In the genomic region with DNA sequence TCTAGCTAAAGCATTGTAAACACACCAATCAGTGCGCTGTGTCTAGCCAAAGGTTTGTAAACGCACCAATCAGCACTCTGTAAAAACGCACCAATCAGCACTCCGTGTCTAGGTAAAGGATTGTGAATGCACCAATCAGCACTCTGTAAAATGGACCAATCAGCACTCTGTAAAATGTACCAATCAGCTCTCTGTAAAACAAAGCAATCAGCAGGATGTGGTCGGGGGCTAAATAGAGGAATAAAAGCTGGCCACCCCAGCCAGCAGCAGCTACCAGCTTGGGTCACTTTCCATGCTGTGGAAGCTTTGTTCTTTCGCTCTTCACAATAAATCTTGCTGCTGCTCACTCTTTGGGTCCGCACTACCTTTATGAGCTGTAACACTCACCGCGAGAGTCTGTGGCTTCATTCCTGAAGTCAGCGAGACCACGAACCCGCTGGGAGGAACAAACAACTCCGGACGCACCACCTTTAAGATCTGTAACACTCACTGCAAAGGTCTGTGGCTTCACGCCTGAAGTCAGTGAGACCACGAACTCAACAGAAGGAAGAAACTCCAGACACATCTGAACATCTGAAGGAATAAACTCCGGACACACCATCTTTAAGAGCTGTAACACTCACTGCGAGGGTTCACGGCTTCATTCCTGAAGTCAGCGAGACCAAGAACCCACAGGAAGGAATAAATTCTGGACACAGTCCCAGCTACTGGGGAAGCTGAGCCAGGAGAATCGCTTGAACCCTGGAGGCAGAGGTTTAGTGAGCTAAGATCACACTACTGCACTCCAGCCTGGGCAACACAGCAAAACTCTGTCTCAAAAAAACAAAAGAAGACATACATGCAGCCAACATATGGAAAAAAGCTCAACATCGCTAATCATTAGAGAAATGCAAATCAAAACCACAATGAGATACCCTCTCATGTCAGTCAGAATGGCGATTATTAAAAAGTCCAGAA, we compare ENCODE assay signal across 9 cellular contexts. TPM values are rescaled to one million over a fixed set of nuclear protein-coding genes. Genes with fewer than 3 reads are reported as not detected.
DNase-seq lines count a peak whose midpoint lies in the region; ATAC-seq lines count a peak whose summit lies in the region.
"Not testable (repeated sequence)": the region's sequence is repeated elsewhere in the genome, so short reads cannot be mapped to it uniquely, and the experiment has no call there.
"Had no signal": no experiment of that assay in that cellular context is flagged by ENCODE, and none has a peak within 500 bp of the region (broad histone marks: within the 10 kb centered on the region; RNA-seq: fewer than 3 reads in every experiment).

No MANE protein-coding gene starts in this region.

- POLR2A ChIA-PET in activated CD4-positive, alpha-beta T cell treated with anti-CD3 and anti-CD28 coated beads for 36 hours (lab: Charles Lee); activated CD8-positive, alpha-beta T cell treated with anti-CD3 and anti-CD28 coated beads, Interleukin-2, amount 10 ng/mL, durations not matched to agents 7 days and 5 days (lab: Charles Lee); naive thymus-derived CD4-positive, alpha-beta T cell (lab: Charles Lee): not testable (repeated sequence)

- H3K36me3 Mint-ChIP-seq in activated CD4-positive, alpha-beta T cell treated with anti-CD3 and anti-CD28 coated beads for 36 hours (ENCODE audit: low read depth); activated CD8-positive, alpha-beta T cell treated with anti-CD3 and anti-CD28 coated beads, Interleukin-2, amount 10 ng/mL, durations not matched to agents 7 days and 5 days (ENCODE audit: low read depth); activated T-helper 2 cell treated with anti-CD3 and anti-CD28 coated beads, Interferon-gamma antibody, Interleukin-2, Interleukin-4, amounts not matched to agents 10 μg/mL and 5 μg/mL and 100 μg/mL, durations not matched to agents 14 hours and 24 hours and 36 hours (ENCODE audit: low read depth); activated naive CD8-positive, alpha-beta T cell treated with anti-CD3 and anti-CD28 coated beads for 36 hours; naive thymus-derived CD4-positive, alpha-beta T cell; stimulated activated effector memory CD8-positive, alpha-beta T cell treated with anti-CD3 and anti-CD28 coated beads, Interleukin-12 subunit alpha, Interleukin-12 subunit beta, amount 100 ng/mL, for 72 hours: not testable (repeated sequence)

- not testable (repeated sequence) for H3K9me3 ChIP-seq in naive thymus-derived CD4-positive, alpha-beta T cell (ENCODE audit: control insufficient read depth in 2 of 3, low read length in 3 of 3)

- not testable (repeated sequence) for H3K9me3 Mint-ChIP-seq in activated CD4-positive, alpha-beta T cell treated with anti-CD3 and anti-CD28 coated beads for 36 hours (ENCODE audit: low read depth); activated CD8-positive, alpha-beta T cell treated with anti-CD3 and anti-CD28 coated beads, Interleukin-2, amount 10 ng/mL, durations not matched to agents 7 days and 5 days (ENCODE audit: insufficient read depth); activated T-helper 2 cell treated with anti-CD3 and anti-CD28 coated beads, Interferon-gamma antibody, Interleukin-2, Interleukin-4, amounts not matched to agents 10 μg/mL and 5 μg/mL and 100 μg/mL, durations not matched to agents 14 hours and 24 hours and 36 hours; activated naive CD8-positive, alpha-beta T cell treated with anti-CD3 and anti-CD28 coated beads for 36 hours; naive thymus-derived CD4-positive, alpha-beta T cell; stimulated activated effector memory CD8-positive, alpha-beta T cell treated with anti-CD3 and anti-CD28 coated beads, Interleukin-12 subunit alpha, Interleukin-12 subunit beta, amount 100 ng/mL, for 72 hours

- H3K27me3 Mint-ChIP-seq in activated CD4-positive, alpha-beta T cell treated with anti-CD3 and anti-CD28 coated beads for 36 hours; activated naive CD8-positive, alpha-beta T cell treated with anti-CD3 and anti-CD28 coated beads for 36 hours: not testable (repeated sequence)
- peaks cover 13% of the 10 kb centered on the region for H3K27me3 Mint-ChIP-seq in activated CD8-positive, alpha-beta T cell treated with anti-CD3 and anti-CD28 coated beads, Interleukin-2, amount 10 ng/mL, durations not matched to agents 7 days and 5 days (ENCODE audit: low read depth)
- H3K27me3 Mint-ChIP-seq in activated T-helper 2 cell treated with anti-CD3 and anti-CD28 coated beads, Interferon-gamma antibody, Interleukin-2, Interleukin-4, amounts not matched to agents 10 μg/mL and 5 μg/mL and 100 μg/mL, durations not matched to agents 14 hours and 24 hours and 36 hours (ENCODE audit: low read depth): peaks cover 13% of the 10 kb centered on the region
- H3K27me3 Mint-ChIP-seq in naive thymus-derived CD4-positive, alpha-beta T cell: peaks cover 0 to 19% (median 0%) of the 10 kb centered on the region in 5 donors

- not testable (repeated sequence) for H3K27me3 ChIP-seq in naive thymus-derived CD4-positive, alpha-beta T cell (ENCODE audit: control insufficient read depth in 2 of 2, insufficient read depth in 2 of 2, low read length in 2 of 2)

- intact Hi-C loops in activated CD4-positive, alpha-beta T cell treated with anti-CD3 and anti-CD28 coated beads for 36 hours (cut with DNase I, micrococcal nuclease); naive thymus-derived CD4-positive, alpha-beta T cell (cut with micrococcal nuclease): not testable (repeated sequence)
- intact Hi-C loops in activated T-helper 2 cell treated with anti-CD3 and anti-CD28 coated beads, Interferon-gamma antibody, Interleukin-2, Interleukin-4, amounts not matched to agents 10 μg/mL and 5 μg/mL and 100 μg/mL, durations not matched to agents 14 hours and 24 hours and 36 hours (cut with micrococcal nuclease): loop anchor here (10.0 kb wide), 1 partner anchor 257 kb away; no protein-coding TSS in a partner anchor

- peaks cover 0 to 13% of the 10 kb centered on the region in 2 donors for H3K4me1 ChIP-seq in naive thymus-derived CD4-positive, alpha-beta T cell (ENCODE audit: control insufficient read depth in 2 of 2, insufficient read depth in 2 of 2, low read length in 2 of 2)

- H3K27ac Mint-ChIP-seq in activated CD4-positive, alpha-beta T cell treated with anti-CD3 and anti-CD28 coated beads for 36 hours: peak overlapping the region; percentile 5
- H3K27ac Mint-ChIP-seq in activated CD8-positive, alpha-beta T cell treated with anti-CD3 and anti-CD28 coated beads, Interleukin-2, amount 10 ng/mL, durations not matched to agents 7 days and 5 days: peak overlapping the region; percentile 78
- not testable (repeated sequence) for H3K27ac Mint-ChIP-seq in activated T-helper 2 cell treated with anti-CD3 and anti-CD28 coated beads, Interferon-gamma antibody, Interleukin-2, Interleukin-4, amounts not matched to agents 10 μg/mL and 5 μg/mL and 100 μg/mL, durations not matched to agents 14 hours and 24 hours and 36 hours
- peak overlapping the region; percentile 39 for H3K27ac Mint-ChIP-seq in activated naive CD8-positive, alpha-beta T cell treated with anti-CD3 and anti-CD28 coated beads for 36 hours
- H3K27ac Mint-ChIP-seq in naive thymus-derived CD4-positive, alpha-beta T cell: peak overlapping the region in 4 of 9 donors; percentile 17 to 77 (median 36)
- H3K27ac Mint-ChIP-seq in stimulated activated effector memory CD8-positive, alpha-beta T cell treated with anti-CD3 and anti-CD28 coated beads, Interleukin-12 subunit alpha, Interleukin-12 subunit beta, amount 100 ng/mL, for 72 hours: peak overlapping the region; percentile 27

- H3K27ac ChIP-seq in naive thymus-derived CD4-positive, alpha-beta T cell (ENCODE audit: low read depth, low read length): not testable (repeated sequence)

- not testable (repeated sequence) for H3K36me3 ChIP-seq in naive thymus-derived CD4-positive, alpha-beta T cell (ENCODE audit: control insufficient read depth in 2 of 3, insufficient read depth in 3 of 3, low read length in 3 of 3)

- ATAC-seq in activated CD4-positive, alpha-beta T cell treated with anti-CD3 and anti-CD28 coated beads for 36 hours: peak; percentile 50
- peak; percentile 56 for ATAC-seq in activated CD8-positive, alpha-beta T cell treated with anti-CD3 and anti-CD28 coated beads, Interleukin-2, amount 10 ng/mL, durations not matched to agents 7 days and 5 days
- ATAC-seq in naive thymus-derived CD4-positive, alpha-beta T cell: not testable (repeated sequence)
- peak; percentile 25 for ATAC-seq in stimulated activated effector memory CD8-positive, alpha-beta T cell treated with anti-CD3 and anti-CD28 coated beads, Interleukin-12 subunit alpha, Interleukin-12 subunit beta, amount 100 ng/mL, for 72 hours

- not testable (repeated sequence) for H3K4me1 Mint-ChIP-seq in activated CD4-positive, alpha-beta T cell treated with anti-CD3 and anti-CD28 coated beads for 36 hours
- peaks cover 31% of the 10 kb centered on the region for H3K4me1 Mint-ChIP-seq in activated CD8-positive, alpha-beta T cell treated with anti-CD3 and anti-CD28 coated beads, Interleukin-2, amount 10 ng/mL, durations not matched to agents 7 days and 5 days (ENCODE audit: low read depth)
- H3K4me1 Mint-ChIP-seq in activated T-helper 2 cell treated with anti-CD3 and anti-CD28 coated beads, Interferon-gamma antibody, Interleukin-2, Interleukin-4, amounts not matched to agents 10 μg/mL and 5 μg/mL and 100 μg/mL, durations not matched to agents 14 hours and 24 hours and 36 hours (ENCODE audit: low read depth): peaks cover 23% of the 10 kb centered on the region
- peaks cover 27% of the 10 kb centered on the region for H3K4me1 Mint-ChIP-seq in activated naive CD8-positive, alpha-beta T cell treated with anti-CD3 and anti-CD28 coated beads for 36 hours
- peaks cover 5 to 26% (median 8%) of the 10 kb centered on the region in 7 donors for H3K4me1 Mint-ChIP-seq in naive thymus-derived CD4-positive, alpha-beta T cell
- H3K4me1 Mint-ChIP-seq in stimulated activated effector memory CD8-positive, alpha-beta T cell treated with anti-CD3 and anti-CD28 coated beads, Interleukin-12 subunit alpha, Interleukin-12 subunit beta, amount 100 ng/mL, for 72 hours: peaks cover 24% of the 10 kb centered on the region

- CTCF ChIA-PET in activated CD4-positive, alpha-beta T cell treated with anti-CD3 and anti-CD28 coated beads for 36 hours (lab: Charles Lee): interaction anchor here (0.7 to 1.8 kb wide), 3 partner anchors 17 to 323 kb away, joined by 3 to 5 read pairs (median 4); no protein-coding TSS in a partner anchor
- CTCF ChIA-PET in activated CD8-positive, alpha-beta T cell treated with anti-CD3 and anti-CD28 coated beads, Interleukin-2, amount 10 ng/mL, durations not matched to agents 7 days and 5 days (lab: Charles Lee): interaction anchor here (0.7 to 1.9 kb wide), 4 partner anchors 17 to 214 kb away, joined by 3 to 6 read pairs (median 3); a partner anchor contains a TSS
- CTCF ChIA-PET in naive thymus-derived CD4-positive, alpha-beta T cell (lab: Charles Lee): interaction anchor here (0.6 to 1.1 kb wide), 2 partner anchors 17 to 29 kb away, joined by 3 read pairs; no protein-coding TSS in a partner anchor

- DNase-seq in Jurkat, Clone E6-1 (ENCODE audit: low read depth, low spot score): peak; percentile 78
- peak; percentile 53 for DNase-seq in activated CD4-positive, alpha-beta T cell treated with anti-CD3 and anti-CD28 coated beads for 36 hours
- DNase-seq in activated CD8-positive, alpha-beta T cell treated with anti-CD3 and anti-CD28 coated beads, Interleukin-2, amount 10 ng/mL, durations not matched to agents 7 days and 5 days: peak; percentile 73
- DNase-seq in activated T-helper 2 cell treated with anti-CD3 and anti-CD28 coated beads, Interferon-gamma antibody, Interleukin-2, Interleukin-4, amounts not matched to agents 10 μg/mL and 5 μg/mL and 100 μg/mL, durations not matched to agents 14 hours and 24 hours and 36 hours (ENCODE audit: low spot score): peak; percentile 30
- peak; percentile 65 for DNase-seq in activated naive CD8-positive, alpha-beta T cell treated with anti-CD3 and anti-CD28 coated beads for 36 hours
- peak in 2 of 9 donors; percentile 4 to 26 for DNase-seq in naive thymus-derived CD4-positive, alpha-beta T cell
- peak in 1 of 2 donors; percentile 68 for DNase-seq in stimulated activated effector memory CD8-positive, alpha-beta T cell treated with anti-CD3 and anti-CD28 coated beads, Interleukin-12 subunit alpha, Interleukin-12 subunit beta, amount 100 ng/mL, for 72 hours (ENCODE audit: low spot score in 2 of 2)

- H3K4me3 ChIP-seq in Jurkat, Clone E6-1 (ENCODE audit: low read length): peak overlapping the region; percentile 6
- not testable (repeated sequence) for H3K4me3 ChIP-seq in naive thymus-derived CD4-positive, alpha-beta T cell (ENCODE audit: low read length)

- H3K4me3 Mint-ChIP-seq in activated CD4-positive, alpha-beta T cell treated with anti-CD3 and anti-CD28 coated beads for 36 hours: not testable (repeated sequence)
- peak overlapping the region; percentile 20 for H3K4me3 Mint-ChIP-seq in activated CD8-positive, alpha-beta T cell treated with anti-CD3 and anti-CD28 coated beads, Interleukin-2, amount 10 ng/mL, durations not matched to agents 7 days and 5 days
- peak overlapping the region; percentile 57 for H3K4me3 Mint-ChIP-seq in activated T-helper 2 cell treated with anti-CD3 and anti-CD28 coated beads, Interferon-gamma antibody, Interleukin-2, Interleukin-4, amounts not matched to agents 10 μg/mL and 5 μg/mL and 100 μg/mL, durations not matched to agents 14 hours and 24 hours and 36 hours (ENCODE audit: low read depth)
- peak overlapping the region; percentile 35 for H3K4me3 Mint-ChIP-seq in activated naive CD8-positive, alpha-beta T cell treated with anti-CD3 and anti-CD28 coated beads for 36 hours
- peak overlapping the region; percentile 15 to 74 (median 50) for H3K4me3 Mint-ChIP-seq in naive thymus-derived CD4-positive, alpha-beta T cell
- H3K4me3 Mint-ChIP-seq in stimulated activated effector memory CD8-positive, alpha-beta T cell treated with anti-CD3 and anti-CD28 coated beads, Interleukin-12 subunit alpha, Interleukin-12 subunit beta, amount 100 ng/mL, for 72 hours: peak overlapping the region; percentile 35

RNA-seq across cellular contexts. Expression of a gene that starts 33.5 kb away (rescaled TPM):
- 6.2 TPM for polyA plus RNA-seq in Jurkat, Clone E6-1 (2012; ENCODE audit: insufficient read depth, insufficient read length)
- total RNA-seq in activated CD4-positive, alpha-beta T cell treated with anti-CD3 and anti-CD28 coated beads for 36 hours: not detected
- total RNA-seq in activated CD8-positive, alpha-beta T cell treated with anti-CD3 and anti-CD28 coated beads, Interleukin-2, amount 10 ng/mL, durations not matched to agents 7 days and 5 days: not detected
- total RNA-seq in activated T-helper 2 cell treated with anti-CD3 and anti-CD28 coated beads, Interferon-gamma antibody, Interleukin-2, Interleukin-4, amounts not matched to agents 10 μg/mL and 5 μg/mL and 100 μg/mL, durations not matched to agents 14 hours and 24 hours and 36 hours: not detected in 2 replicates
- not detected for total RNA-seq in activated naive CD8-positive, alpha-beta T cell treated with anti-CD3 and anti-CD28 coated beads for 36 hours
- total RNA-seq in naive thymus-derived CD4-positive, alpha-beta T cell: not detected
- polyA plus RNA-seq in naive thymus-derived CD4-positive, alpha-beta T cell: not detected
- total RNA-seq: IMR-90, PC-9 had no signal
- polyA plus RNA-seq: IMR-90 had no signal
